ENCODE assay signal across 8 cellular contexts in the genomic region with DNA sequence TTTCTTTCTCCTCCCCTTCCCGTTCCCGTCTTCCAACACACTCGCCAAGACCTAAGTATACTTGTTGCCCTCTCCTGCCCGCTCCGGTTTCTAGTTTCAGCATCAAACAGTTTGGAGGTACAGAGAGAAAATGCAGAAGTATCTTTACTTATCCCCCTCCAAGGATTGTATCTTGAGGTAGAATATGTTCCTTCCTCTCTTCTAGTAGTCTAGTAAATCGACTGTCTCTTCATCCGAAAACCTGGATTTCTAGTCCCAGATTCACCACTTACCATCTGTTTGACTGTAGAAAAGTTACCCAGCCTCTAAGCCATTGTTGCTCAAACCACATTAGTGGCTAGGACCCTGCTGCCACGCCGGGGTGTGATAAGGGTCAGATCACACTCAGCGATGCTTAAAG. TPM values are rescaled to one million over a fixed set of nuclear protein-coding genes. Genes with fewer than 3 reads are reported as not detected.
DNase-seq lines count a peak whose midpoint lies in the region; ATAC-seq and TF ChIP-seq lines count a peak whose summit lies in the region.

No MANE protein-coding gene starts in this region.

- ATAC-seq in RWPE2 (ENCODE audit: low read depth) (no peak), HG03097 (IDR thresholded peaks at IDR 0.05; ENCODE audit: low FRiP score, unreplicated experiment) (no peak)

- H3K4me1 ChIP-seq in RWPE2 (ENCODE audit: insufficient read depth, poor library complexity, severe bottlenecking) (peaks cover 8% of the 10 kb centered on the region), esophagus squamous epithelium (peaks cover 8 to 43% (median 20%) of the 10 kb centered on the region in 3 donors)

- H3K36me3 ChIP-seq in RWPE2 (ENCODE audit: low read depth) (peaks cover 66% of the 10 kb centered on the region), esophagus squamous epithelium (peaks cover 0 to 38% (median 0%) of the 10 kb centered on the region in 3 donors)

- H3K4me3 ChIP-seq in GM12865 (ENCODE audit: low read depth, low read length): peak overlapping the region; percentile 95
- H3K4me3 ChIP-seq in RWPE2 (ENCODE audit: severe bottlenecking): peak overlapping the region; percentile 69
- peak overlapping the region; percentile 83 to 97 (median 90) for H3K4me3 ChIP-seq in esophagus squamous epithelium

- TF ChIP-seq CTCF in GM12865 (IDR thresholded peaks at IDR 0.05; ENCODE audit: insufficient read depth, low read depth, low read length, missing control alignments) (no peak), RWPE2 (IDR thresholded peaks at IDR 0.05; ENCODE audit: poor library complexity, severe bottlenecking) (no peak), esophagus squamous epithelium (IDR thresholded peaks at IDR 0.05) (no peak)

- intact Hi-C loops in esophagus squamous epithelium (cut with DNase I): no loop called here

- DNase-seq in GM12865 (ENCODE audit: low read depth) (no peak), RWPE2 (ENCODE audit: low spot score) (no peak), esophagus squamous epithelium (lab: John Stamatoyannopoulos, UW) (no peak), renal cortical epithelial cell (ENCODE audit: low read depth) (peak; percentile 36), NCI-H446 (lab: John Stamatoyannopoulos, UW) (no peak), UCSD-AML1 (lab: John Stamatoyannopoulos, UW; ENCODE audit: unreplicated experiment) (no peak)
- no peak for DNase-seq in stimulated activated CD8-positive, alpha-beta memory T cell treated with anti-CD3 and anti-CD28 coated beads, Interleukin-4, amount 100 ng/mL, for 48 hours

- no peaks in the 10 kb centered on the region for H3K27me3 ChIP-seq in RWPE2 (ENCODE audit: insufficient read depth, poor library complexity, severe bottlenecking)
- H3K27me3 ChIP-seq in esophagus squamous epithelium: no peaks in the 10 kb centered on the region

- WGBS in esophagus squamous epithelium, 2 donors: 22 to 24% methylated on average over 10 of the region's 10 CpGs

- H3K27ac ChIP-seq in RWPE2 (ENCODE audit: poor library complexity, severe bottlenecking) (peak overlapping the region; percentile 63), esophagus squamous epithelium (peak overlapping the region; percentile 98 to 99 (median 99))

- TF ChIP-seq POLR2A in esophagus squamous epithelium (IDR thresholded peaks at IDR 0.05): no peak

- H3K9me3 ChIP-seq in RWPE2 (ENCODE audit: severe bottlenecking): no peaks in the 10 kb centered on the region
- H3K9me3 ChIP-seq in esophagus squamous epithelium: no peaks in the 10 kb centered on the region

RNA-seq across cellular contexts. Expression of gene EIF4E2, which starts 0.8 kb away (rescaled TPM):
- total RNA-seq in esophagus squamous epithelium: 10 to 100 TPM; 34.7 to 81.3 (median 58.0) TPM
- 60.0 and 179 TPM in 2 replicates for total RNA-seq in renal cortical epithelial cell

RNA-seq across cellular contexts. Expression of gene TIGD1, which starts 0.9 kb away (rescaled TPM):
- 1 to 10 TPM; 1.2 to 7.1 (median 3.2) TPM for total RNA-seq in esophagus squamous epithelium
- 2.3 and 3.4 TPM in 2 replicates for total RNA-seq in renal cortical epithelial cell

RNA-seq across cellular contexts. Expression of gene CHRNG, which starts 11.8 kb away (rescaled TPM):
- total RNA-seq in esophagus squamous epithelium: not detected
- not detected in 2 replicates for total RNA-seq in renal cortical epithelial cell

RNA-seq across cellular contexts. Expression of gene CHRND, which starts 25.3 kb away (rescaled TPM):
- total RNA-seq in esophagus squamous epithelium: not detected
- not detected in 2 replicates for total RNA-seq in renal cortical epithelial cell

RNA-seq across cellular contexts. Expression of gene PRSS56, which starts 31.1 kb away (rescaled TPM):
- total RNA-seq in esophagus squamous epithelium (not detected), renal cortical epithelial cell (not detected in 2 replicates)
